ENCODE assay signal across 8 cellular contexts in the genomic region with DNA sequence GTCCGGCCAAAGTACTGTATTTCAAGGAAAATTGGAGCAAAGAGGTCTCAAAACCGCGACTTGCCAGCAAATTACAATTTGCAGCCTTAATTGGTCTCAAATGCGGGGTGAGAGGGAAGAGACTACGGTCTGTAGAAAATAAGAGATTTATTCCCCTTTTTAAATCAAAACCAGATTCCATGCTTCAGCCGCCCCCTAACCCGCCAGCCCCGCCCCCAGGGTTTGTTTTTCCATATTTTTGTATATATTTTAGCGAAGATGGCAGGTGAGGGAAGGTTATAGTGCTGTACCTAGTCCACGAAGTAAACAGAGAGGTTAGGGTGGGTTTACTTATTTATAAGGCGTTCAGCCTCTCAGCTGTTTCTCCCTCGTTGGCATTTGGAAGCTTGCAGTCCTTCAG. TPM values are rescaled to one million over a fixed set of nuclear protein-coding genes. Genes with fewer than 3 reads are reported as not detected.
DNase-seq lines count a peak whose midpoint lies in the region; ATAC-seq and TF ChIP-seq lines count a peak whose summit lies in the region.

No MANE protein-coding gene starts in this region.

- no peak for DNase-seq in CD4-positive, alpha-beta T cell
- DNase-seq in NCI-H69 (lab: John Stamatoyannopoulos, UW) (peak; percentile 36), neural crest cell (ENCODE audit: low read depth, low spot score) (no peak), NCI-H524 treated with DMSO at 0.1 percent for 48 hours (lab: John Stamatoyannopoulos, UW) (no peak)

- intact Hi-C loops in CD4-positive, alpha-beta T cell (cut with DNase I, micrococcal nuclease), result loop anchor here (10.0 kb wide), 2 partner anchors 831 to 1511 kb away; a partner anchor contains a TSS

- TF ChIP-seq CTCF in CD4-positive, alpha-beta T cell (IDR thresholded peaks at IDR 0.05), result no peak
- no peak for TF ChIP-seq CTCF in neural crest cell (conservative IDR thresholded peaks at IDR 0.05)

- CTCF ChIA-PET in CD4-positive, alpha-beta T cell (lab: Charles Lee), result interaction anchor here (0.5 kb wide), 1 partner anchor 16 kb away, joined by 3 read pairs; no protein-coding TSS in a partner anchor

- peak overlapping the region; percentile 99 for H3K27ac Mint-ChIP-seq in CD4-positive, alpha-beta T cell
- H3K27ac Mint-ChIP-seq in neural crest cell (ENCODE audit: unreplicated experiment), result no peak overlapping the region

- peaks cover 30% of the 10 kb centered on the region for H3K4me1 Mint-ChIP-seq in CD4-positive, alpha-beta T cell (ENCODE audit: low read depth)
- peaks cover 23% of the 10 kb centered on the region for H3K4me1 Mint-ChIP-seq in neural crest cell

- H3K9me3 ChIP-seq in CD4-positive, alpha-beta T cell (ENCODE audit: control insufficient read depth, low read length), result no peaks in the 10 kb centered on the region
- no peaks in the 10 kb centered on the region for H3K9me3 ChIP-seq in ectodermal cell (ENCODE audit: control insufficient read depth, low read length)

- H3K36me3 ChIP-seq in ectodermal cell (ENCODE audit: control insufficient read depth, insufficient read depth, low read length), result no peaks in the 10 kb centered on the region

- no peaks in the 10 kb centered on the region for H3K27me3 ChIP-seq in CD4-positive, alpha-beta T cell (ENCODE audit: control insufficient read depth, insufficient read depth, low read length)
- H3K27me3 ChIP-seq in ectodermal cell (ENCODE audit: control insufficient read depth, insufficient read depth, low read length, poor library complexity, severe bottlenecking), result peaks cover 75% of the 10 kb centered on the region

- H3K4me3 ChIP-seq in ectodermal cell (ENCODE audit: insufficient read depth, low read depth, low read length), result peak overlapping the region; percentile 81

- H3K4me3 Mint-ChIP-seq in CD4-positive, alpha-beta T cell, result peak overlapping the region; percentile 100
- peak overlapping the region; percentile 100 for H3K4me3 Mint-ChIP-seq in neural crest cell

- POLR2A ChIA-PET in CD4-positive, alpha-beta T cell (lab: Charles Lee), result interaction anchor here (1.1 to 5.4 kb wide), 9 partner anchors 10 to 830 kb away, joined by 3 to 113 read pairs (median 9); a partner anchor contains a TSS

- H3K27ac ChIP-seq in CD4-positive, alpha-beta T cell (ENCODE audit: low read depth, low read length), result peak overlapping the region; percentile 75
- no peak overlapping the region for H3K27ac ChIP-seq in ectodermal cell (ENCODE audit: insufficient read depth, low read depth, low read length, poor library complexity, severe bottlenecking)

- ATAC-seq in CD4-positive, alpha-beta T cell (ENCODE audit: poor library complexity), result no peak
- ATAC-seq in GM18858 (IDR thresholded peaks at IDR 0.05; ENCODE audit: unreplicated experiment) (no peak), GM19452 (IDR thresholded peaks at IDR 0.05; ENCODE audit: unreplicated experiment) (no peak), GM18498 (IDR thresholded peaks at IDR 0.05; ENCODE audit: unreplicated experiment) (no peak)

- peaks cover 9% of the 10 kb centered on the region for H3K27me3 Mint-ChIP-seq in CD4-positive, alpha-beta T cell
- H3K27me3 Mint-ChIP-seq in neural crest cell (ENCODE audit: low read depth), result peaks cover 75% of the 10 kb centered on the region

- H3K36me3 Mint-ChIP-seq in CD4-positive, alpha-beta T cell (ENCODE audit: low read depth), result peaks cover 41% of the 10 kb centered on the region
- H3K36me3 Mint-ChIP-seq in neural crest cell (ENCODE audit: low read depth), result no peaks in the 10 kb centered on the region

- H3K9me3 Mint-ChIP-seq in CD4-positive, alpha-beta T cell, result no peaks in the 10 kb centered on the region
- no peaks in the 10 kb centered on the region for H3K9me3 Mint-ChIP-seq in neural crest cell

- peaks cover 12% of the 10 kb centered on the region for H3K4me1 ChIP-seq in ectodermal cell (ENCODE audit: control insufficient read depth, insufficient read depth, low read length)

- 23 to 24% methylated on average over 9 to 12 of the region's 12 CpGs for WGBS in ectodermal cell, 2 experiments

RNA-seq across cellular contexts. Expression of a gene that starts 1.0 kb away (rescaled TPM):
- total RNA-seq in CD4-positive, alpha-beta T cell, result 100 to 1,000 TPM; 268 to 272 TPM
- polyA plus RNA-seq in ectodermal cell (2013, experiment 1 of 4), result 4.3 TPM
- polyA plus RNA-seq in ectodermal cell (2013, experiment 2 of 4), result 3.0 TPM
- 3.6 TPM for polyA plus RNA-seq in ectodermal cell (2013, experiment 3 of 4)
- 2.9 TPM for polyA plus RNA-seq in ectodermal cell (2013, experiment 4 of 4)
- total RNA-seq in neural crest cell, result 19.4 and 23.9 TPM in 2 replicates

Comparison
In these comparisons a context has a peak if more than half of its experiments do, and no peak if none do; other contexts are left out.
1. RNA of a gene that starts 1.0 kb away (total RNA-seq): 268 to 272 TPM in CD4-positive, alpha-beta T cell; 19.4 to 23.9 TPM in neural crest cell; every median in the first group is over 10 times any median in the second.